11 cellular contexts compared by ENCODE assay signal in the genomic region with DNA sequence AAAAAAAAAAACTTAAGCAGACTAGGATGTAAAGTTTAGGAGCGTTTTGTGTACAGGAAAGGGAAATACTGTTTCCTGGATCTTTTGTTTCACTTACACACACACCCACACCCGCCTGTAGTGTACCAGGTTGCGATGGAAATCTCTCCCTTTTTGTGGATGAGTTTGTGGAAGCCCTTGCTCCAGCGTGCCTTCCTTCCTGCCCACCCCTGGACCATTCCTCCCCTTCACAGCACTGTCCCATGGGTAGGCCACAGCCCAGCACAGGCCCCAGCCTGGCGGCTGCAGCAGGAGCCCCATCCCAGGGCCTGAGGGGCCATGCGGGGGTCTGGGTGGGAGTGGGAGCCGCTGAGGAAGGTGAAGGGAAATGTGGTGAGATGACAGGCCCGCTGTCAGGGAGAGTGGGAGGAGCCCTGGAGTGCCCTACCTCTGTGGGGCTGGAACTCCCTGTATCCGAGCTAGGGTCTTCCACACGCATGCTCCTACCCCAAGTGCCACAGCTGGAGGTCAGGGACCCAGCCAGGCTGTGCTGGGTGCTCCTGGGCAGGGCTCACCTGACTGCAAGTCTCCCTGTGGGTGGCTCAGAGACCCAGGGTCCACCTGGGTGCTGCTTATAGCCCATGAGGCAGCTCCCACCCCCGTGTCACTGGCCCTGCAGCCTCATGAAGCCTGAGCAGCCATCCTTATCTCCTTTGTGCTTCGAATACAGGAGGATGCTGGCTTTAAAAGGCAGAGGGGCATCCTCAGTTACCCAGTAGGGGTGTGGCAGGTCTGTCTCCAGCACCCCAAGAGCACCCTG. TPM values are rescaled to one million over a fixed set of nuclear protein-coding genes. Genes with fewer than 3 reads are reported as not detected.
DNase-seq lines count a peak whose midpoint lies in the region; ATAC-seq, FAIRE-seq and TF ChIP-seq lines count a peak whose summit lies in the region.
"Not testable (repeated sequence)": the region's sequence is repeated elsewhere in the genome, so short reads cannot be mapped to it uniquely, and the experiment has no call there.
"Had no signal": no experiment of that assay in that cellular context is flagged by ENCODE, and none has a peak within 500 bp of the region (broad histone marks: within the 10 kb centered on the region; RNA-seq: fewer than 3 reads in every experiment).

No MANE protein-coding gene starts in this region.

- peak; percentile 3 for ATAC-seq in PC-3

- not testable (repeated sequence) for FAIRE-seq in astrocyte (lab: Jason Lieb, UNC); kidney (lab: Jason Lieb, UNC)

- H3K4me1 Mint-ChIP-seq in Calu3 (ENCODE audit: low read depth, unreplicated experiment), result peaks cover 86% of the 10 kb centered on the region
- peaks cover 34% of the 10 kb centered on the region for H3K4me1 Mint-ChIP-seq in astrocyte (ENCODE audit: low read depth, unreplicated experiment)
- H3K4me1 Mint-ChIP-seq in nephron, result peaks cover 23% of the 10 kb centered on the region

- peaks cover 41% of the 10 kb centered on the region for H3K36me3 ChIP-seq in PC-3 (ENCODE audit: low read depth, low read length)
- not testable (repeated sequence) for H3K36me3 ChIP-seq in astrocyte (ENCODE audit: insufficient read depth, low read length); kidney (ENCODE audit: control insufficient read depth in 1 of 2, insufficient read depth in 2 of 2, low read length in 2 of 2); smooth muscle cell (ENCODE audit: low read depth); uterus

- H3K4me1 ChIP-seq in PC-3 (ENCODE audit: insufficient read depth, low read length) (peaks cover 68% of the 10 kb centered on the region), astrocyte (ENCODE audit: insufficient read depth, low read length) (peaks cover 45% of the 10 kb centered on the region), kidney (ENCODE audit: control insufficient read depth in 1 of 2, insufficient read depth in 1 of 2, low read depth in 1 of 2, low read length in 2 of 2) (peaks cover 18 to 21% of the 10 kb centered on the region in 2 donors)
- H3K4me1 ChIP-seq in smooth muscle cell (ENCODE audit: low read depth); uterus: not testable (repeated sequence)

- not testable (repeated sequence) for BruUV-seq in Calu3 (replicated peaks; lab: Mats Ljungman, UMichigan)
- TSS peak; percentile 27 for BruUV-seq in PC-3 (replicated peaks; lab: Mats Ljungman, UMichigan)

- not testable (repeated sequence) for H3K9me3 Mint-ChIP-seq in Calu3 (ENCODE audit: low read depth, unreplicated experiment); astrocyte (ENCODE audit: unreplicated experiment); nephron

- H4K20me1 ChIP-seq in PC-3 (ENCODE audit: low read length); astrocyte (ENCODE audit: insufficient read depth, low read length); smooth muscle cell (ENCODE audit: low read depth): not testable (repeated sequence)

- peaks cover 18% of the 10 kb centered on the region for H3F3A ChIP-seq in PC-3 (ENCODE audit: low read length, unreplicated experiment)
- not testable (repeated sequence) for H3F3A ChIP-seq in smooth muscle cell (ENCODE audit: low read depth)

- intact Hi-C loops in Calu3 (cut with micrococcal nuclease; ENCODE audit: unreplicated experiment); PC-3 (cut with micrococcal nuclease); kidney (cut with DNase I); uterus (cut with DNase I; ENCODE audit: low total_unique reads): not testable (repeated sequence)

- not testable (repeated sequence) for H3K27me3 ChIP-seq in PC-3 (ENCODE audit: low read length); astrocyte (ENCODE audit: insufficient read depth, low read length); smooth muscle cell (ENCODE audit: low read depth); uterus

- H3K27ac ChIP-seq in PC-3 (ENCODE audit: low read length), result peak overlapping the region; percentile 98
- peak overlapping the region; percentile 99 for H3K27ac ChIP-seq in astrocyte (ENCODE audit: low read depth, low read length)
- H3K27ac ChIP-seq in epithelial cell of prostate, result peak overlapping the region; percentile 100
- peak overlapping the region; percentile 0 to 85 for H3K27ac ChIP-seq in kidney (ENCODE audit: low read depth in 2 of 2, low read length in 2 of 2)
- peak overlapping the region; percentile 98 for H3K27ac ChIP-seq in smooth muscle cell (ENCODE audit: low read depth)
- peak overlapping the region; percentile 76 to 85 for H3K27ac ChIP-seq in uterus

- TF ChIP-seq POLR2A in uterus (IDR thresholded peaks at IDR 0.05), result not testable (repeated sequence)

- H3K27me3 Mint-ChIP-seq in Calu3 (ENCODE audit: unreplicated experiment); astrocyte (ENCODE audit: low read depth, unreplicated experiment): not testable (repeated sequence)
- peaks cover 26% of the 10 kb centered on the region for H3K27me3 Mint-ChIP-seq in nephron (ENCODE audit: low read depth)

- H3K27ac Mint-ChIP-seq in Calu3 (ENCODE audit: unreplicated experiment) (peak overlapping the region; percentile 100), astrocyte (ENCODE audit: unreplicated experiment) (peak overlapping the region; percentile 98), nephron (peak overlapping the region; percentile 78 to 93 (median 90))

- peaks cover 76% of the 10 kb centered on the region for H3K79me2 ChIP-seq in PC-3 (ENCODE audit: low read length)
- H3K79me2 ChIP-seq in astrocyte (ENCODE audit: insufficient read depth, low read length); smooth muscle cell (ENCODE audit: low read depth): not testable (repeated sequence)

- H3K36me3 Mint-ChIP-seq in Calu3 (ENCODE audit: insufficient read depth, unreplicated experiment), result peaks cover 24% of the 10 kb centered on the region
- H3K36me3 Mint-ChIP-seq in astrocyte (ENCODE audit: low read depth, unreplicated experiment); nephron (ENCODE audit: low read depth): not testable (repeated sequence)

- WGBS in smooth muscle cell (ENCODE audit: low lambda C conversion rate), result 89% methylated on average over 12 of the region's 12 CpGs

- not testable (repeated sequence) for H3K9me3 ChIP-seq in PC-3 (ENCODE audit: low read length); astrocyte (ENCODE audit: insufficient read depth, low read depth, low read length); kidney (ENCODE audit: control insufficient read depth in 1 of 2, low read length in 2 of 2); smooth muscle cell (replicated peaks; ENCODE audit: low read depth); uterus

- DNase-seq in Calu3; PC-3; astrocyte (ENCODE audit: low read depth); epithelial cell of prostate (ENCODE audit: low read depth, low spot score); smooth muscle cell (lab: John Stamatoyannopoulos, UW; ENCODE audit: unreplicated experiment); uterus: not testable (repeated sequence)
- peak; percentile 77 for DNase-seq in kidney

- POLR2A ChIA-PET in PC-3 (lab: Charles Lee; ENCODE audit: unreplicated experiment), result not testable (repeated sequence)

- H3K9me2 ChIP-seq in PC-3 (replicated peaks; ENCODE audit: low read length), result not testable (repeated sequence)

- CTCF ChIA-PET in Calu3 (lab: Charles Lee), result interaction anchor here (1.3 to 1.4 kb wide), 2 partner anchors 13 to 15 kb away, joined by 3 read pairs; a partner anchor contains a TSS
- CTCF ChIA-PET in PC-3 (lab: Charles Lee), result not testable (repeated sequence)

- H3K4me2 ChIP-seq in PC-3 (ENCODE audit: low read length), result peak overlapping the region; percentile 71
- H3K4me2 ChIP-seq in astrocyte (ENCODE audit: low read length), result peak overlapping the region; percentile 62
- H3K4me2 ChIP-seq in smooth muscle cell, result peak overlapping the region; percentile 60

- H3K4me3 Mint-ChIP-seq in Calu3 (ENCODE audit: low read depth, unreplicated experiment), result peak overlapping the region; percentile 60
- H3K4me3 Mint-ChIP-seq in astrocyte (ENCODE audit: unreplicated experiment); nephron: not testable (repeated sequence)

- not testable (repeated sequence) for H2AFZ ChIP-seq in PC-3 (ENCODE audit: low read length); astrocyte (ENCODE audit: low read depth, low read length); smooth muscle cell (ENCODE audit: low read depth)

- not testable (repeated sequence) for TF ChIP-seq CTCF in Calu3 (IDR thresholded peaks at IDR 0.05; ENCODE audit: unreplicated experiment); PC-3 (conservative IDR thresholded peaks at IDR 0.05; ENCODE audit: low read depth, low read length); astrocyte (IDR thresholded peaks at IDR 0.05; ENCODE audit: insufficient read depth, low read depth, low read length); kidney (IDR thresholded peaks at IDR 0.05; ENCODE audit: borderline replicate concordance, extremely low read depth, insufficient read depth); nephron (IDR thresholded peaks at IDR 0.05; ENCODE audit: unreplicated experiment in 3 of 3); smooth muscle cell (IDR thresholded peaks at IDR 0.05; ENCODE audit: borderline replicate concordance, insufficient read depth, poor library complexity, severe bottlenecking); uterus (IDR thresholded peaks at IDR 0.05)

- H3K9ac ChIP-seq in PC-3 (ENCODE audit: low read length) (peak overlapping the region; percentile 90), astrocyte (ENCODE audit: low read length) (peak overlapping the region; percentile 58)
- H3K9ac ChIP-seq in kidney (ENCODE audit: low read length in 2 of 2); smooth muscle cell (ENCODE audit: low read depth): not testable (repeated sequence)

- peak overlapping the region; percentile 23; the same call in 1 of the 2 replicates for H3K4me3 ChIP-seq in PC-3 (ENCODE audit: low read length)
- not testable (repeated sequence) for H3K4me3 ChIP-seq in astrocyte (ENCODE audit: insufficient read depth, low read depth, low read length); kidney (ENCODE audit: low read length in 2 of 2); smooth muscle cell; uterus

RNA-seq across cellular contexts. Expression of a gene that starts 14.9 kb away (rescaled TPM):
- total RNA-seq in Calu3 (2022), result 51.5 and 72.6 TPM in 2 replicates
- 123 and 136 TPM in 2 replicates for total RNA-seq in PC-3 (2014; rRNA removed)
- total RNA-seq in astrocyte, result 0.19 and 0.36 TPM in 2 replicates
- 26.2 TPM for total RNA-seq in kidney
- 9.7 TPM for polyA plus RNA-seq in kidney (ENCODE audit: insufficient read depth, low read depth, low replicate concordance)
- 2.2 and 4.4 TPM in 2 replicates for total RNA-seq in smooth muscle cell
- 3.4 and 4.2 TPM in 2 replicates for polyA plus RNA-seq in smooth muscle cell
- total RNA-seq in uterus, result 10 to 100 TPM in 3 of 4 donors, under 1 TPM in 1; 0.59 to 46.4 (median 16.4) TPM
- total RNA-seq: T-helper 1 cell treated with Interleukin-12 subunit alpha and Interleukin-12 subunit beta and Interleukin-4 antibody, amounts not matched to agents 30 ng/mL and 1 ng/mL, for 36 hours had no signal
- polyA plus RNA-seq: K562, neural cell had no signal

Comparison
In these comparisons a context has a peak if more than half of its experiments do, and no peak if none do; other contexts are left out.
1. H3K27ac ChIP-seq: peak in every context shown above with its lines; median percentile 100 in epithelial cell of prostate; 99 in astrocyte; 98 in PC-3; 98 in smooth muscle cell; 80 in uterus; 42 in kidney.